20 cellular contexts compared by ENCODE assay signal in genomic region chr3:99767341-99767740, GRCh38. TPM values are rescaled to one million over a fixed set of nuclear protein-coding genes. Genes with fewer than 3 reads are reported as not detected.
DNase-seq lines count a peak whose midpoint lies in the region; ATAC-seq and TF ChIP-seq lines count a peak whose summit lies in the region.
"Had no signal": no experiment of that assay in that cellular context is flagged by ENCODE, and none has a peak within 500 bp of the region (broad histone marks: within the 10 kb centered on the region; RNA-seq: fewer than 3 reads in every experiment).

No MANE protein-coding gene starts in this region.

- DNase-seq in LHCN-M2 (ENCODE audit: low read depth) (peak; percentile 86), astrocyte of the hippocampus (ENCODE audit: low read depth, low spot score) (peak; percentile 51), fibroblast of the aortic adventitia (ENCODE audit: low read depth) (peak; percentile 73), foreskin melanocyte (no peak), NCI-H345 (lab: John Stamatoyannopoulos, UW) (no peak), NCI-H2081 treated with DMSO at 0.1 percent for 48 hours (lab: John Stamatoyannopoulos, UW) (no peak)
- DNase-seq: CD4-positive, CD25-positive, alpha-beta regulatory T cell; DMS79; KBM-7; NCI-H1092 treated with DMSO at 0.1 percent for 48 hours; NCI-H1436 treated with DMSO at 0.1 percent for 48 hours; NCI-H1930; NCI-H2227 treated with DMSO at 0.1 percent for 48 hours; NCI-H524 treated with DMSO at 0.1 percent for 48 hours; NCI-H82; Peyer's patch had no signal

- H3K4me3 ChIP-seq in fibroblast of the aortic adventitia (ENCODE audit: low read depth, low read length) = no peak overlapping the region
- H3K4me3 ChIP-seq: GM12878, GM23338, HAP-1, Peyer's patch had no signal

- ATAC-seq in GM19397 (IDR thresholded peaks at IDR 0.05; ENCODE audit: unreplicated experiment) = no peak
- ATAC-seq: GM12878, GM23338 had no signal

- no peak for TF ChIP-seq CTCF in fibroblast of the aortic adventitia (IDR thresholded peaks at IDR 0.05; ENCODE audit: insufficient read depth, low read length)

RNA-seq across cellular contexts. Expression of gene CMSS1, which starts 50.3 kb away (rescaled TPM):
- total RNA-seq in LHCN-M2 (2014; rRNA removed) (29.2 and 37.1 TPM in 2 replicates), fibroblast of the aortic adventitia (ENCODE audit: low replicate concordance) (20.1 and 27.8 TPM in 2 replicates)
- polyA plus RNA-seq in LHCN-M2 (2012) = 38.9 TPM

Comparison
In these comparisons a context has a peak if more than half of its experiments do, and no peak if none do; other contexts are left out.
1. DNase-seq: peak in LHCN-M2 (single experiment), astrocyte of the hippocampus (single experiment) and fibroblast of the aortic adventitia (single experiment); none in foreskin melanocyte (single experiment), NCI-H345 (single experiment) and NCI-H2081 treated with DMSO at 0.1 percent for 48 hours (single experiment).